1 cellular context compared by ENCODE assay signal in genomic region chr13:59890064-59890463, GRCh38.
TF ChIP-seq lines count a peak whose summit lies in the region.

No MANE protein-coding gene starts in this region.

TF ChIP-seq in IMR-90, 13 proteins besides CTCF, POLR2A, EP300 and RAD21:
- TF ChIP-seq NFE2L2 (IDR thresholded peaks at IDR 0.05; ENCODE audit: low read depth, low read length), result no peak
- no peak for TF ChIP-seq FOS (IDR thresholded peaks at IDR 0.05; ENCODE audit: low read depth, low read length)
- TF ChIP-seq CHD1 (IDR thresholded peaks at IDR 0.05; ENCODE audit: low read depth, low read length), result no peak
- no peak for TF ChIP-seq MAFK (IDR thresholded peaks at IDR 0.05; ENCODE audit: low read depth, low read length)
- no peak for TF ChIP-seq RFX5 (IDR thresholded peaks at IDR 0.05; ENCODE audit: low read depth, low read length)
- no peak for TF ChIP-seq CEBPB (IDR thresholded peaks at IDR 0.05; ENCODE audit: low read depth, low read length)
- TF ChIP-seq MAZ (IDR thresholded peaks at IDR 0.05; ENCODE audit: borderline replicate concordance, low read depth, low read length), result no peak
